8 cellular contexts compared by ENCODE assay signal in genomic region chr17:82752371-82753200, GRCh38. TPM values are rescaled to one million over a fixed set of nuclear protein-coding genes. Genes with fewer than 3 reads are reported as not detected.
DNase-seq lines count a peak whose midpoint lies in the region; ATAC-seq and TF ChIP-seq lines count a peak whose summit lies in the region.

No MANE protein-coding gene starts in this region.

- peak overlapping the region; percentile 74; the same call in 1 of the 2 replicates for H3K27ac ChIP-seq in ACC112 (ENCODE audit: low read depth, low read length)

- peak overlapping the region; percentile 78 to 88 (median 80) for H3K4me3 Mint-ChIP-seq in naive thymus-derived CD8-positive, alpha-beta T cell

- no peaks in the 10 kb centered on the region for H3K36me3 ChIP-seq in ACC112 (ENCODE audit: insufficient read depth, low read length)

- no peak for TF ChIP-seq CTCF in GM13977 (IDR thresholded peaks at IDR 0.05; ENCODE audit: extremely low read depth, insufficient read depth, missing control alignments)
- TF ChIP-seq CTCF in epithelial cell of esophagus (IDR thresholded peaks at IDR 0.05; ENCODE audit: insufficient read depth, low read depth, low read length, missing control alignments), result no peak

- H3K4me1 Mint-ChIP-seq in naive thymus-derived CD8-positive, alpha-beta T cell, result peaks cover 13 to 36% (median 30%) of the 10 kb centered on the region in 4 donors

- peaks cover 0 to 18% (median 0%) of the 10 kb centered on the region in 3 donors for H3K36me3 Mint-ChIP-seq in naive thymus-derived CD8-positive, alpha-beta T cell

- H3K27ac Mint-ChIP-seq in naive thymus-derived CD8-positive, alpha-beta T cell, result peak overlapping the region in 6 of 10 donors; percentile 38 to 65 (median 60)

- in situ Hi-C loops in GM13977 (cut with MboI; ENCODE audit: low pct_unique_long_range_greater_than_20kb, low sequenced_read_pairs, unreplicated experiment), result no loop called here

- H3K4me3 ChIP-seq in ACC112 (ENCODE audit: low read depth, low read length) (peak overlapping the region; percentile 88), epithelial cell of esophagus (ENCODE audit: low read length) (peak overlapping the region; percentile 74)

- H3K79me2 ChIP-seq in ACC112 (ENCODE audit: control insufficient read depth, insufficient read depth, low read length, unreplicated experiment), result peaks cover 35% of the 10 kb centered on the region

- peak; percentile 14 for ATAC-seq in HG03045 (IDR thresholded peaks at IDR 0.05; ENCODE audit: unreplicated experiment)
- peak in 1 of 2 donors; percentile 28 for ATAC-seq in naive thymus-derived CD8-positive, alpha-beta T cell

- H2AFZ ChIP-seq in ACC112 (ENCODE audit: low read length, unreplicated experiment), result peak overlapping the region; percentile 95

- no peaks in the 10 kb centered on the region for H3K27me3 ChIP-seq in ACC112 (ENCODE audit: insufficient read depth, low read length)

- POLR2A ChIA-PET in naive thymus-derived CD8-positive, alpha-beta T cell (lab: Charles Lee), result interaction anchor here (1.0 to 1.2 kb wide), 2 partner anchors 37 to 158 kb away, joined by 3 to 4 read pairs; no protein-coding TSS in a partner anchor

- no peaks in the 10 kb centered on the region for H3K4me1 ChIP-seq in ACC112 (ENCODE audit: control insufficient read depth, insufficient read depth, low read length, unreplicated experiment)

- peaks cover 0 to 6% (median 0%) of the 10 kb centered on the region in 9 donors for H3K9me3 Mint-ChIP-seq in naive thymus-derived CD8-positive, alpha-beta T cell

- DNase-seq in GM13977 (ENCODE audit: low spot score) (peak; percentile 60), SK-N-DZ (ENCODE audit: low spot score) (peak; percentile 42), epithelial cell of esophagus (ENCODE audit: low read depth) (peak; percentile 21), medulla oblongata (ENCODE audit: extremely low spot score) (no peak), hippocampal formation (lab: John Stamatoyannopoulos, UW) (no peak)
- DNase-seq in naive thymus-derived CD8-positive, alpha-beta T cell, result peak in 3 of 10 donors; percentile 7 to 55 (median 10)

- H3K27me3 Mint-ChIP-seq in naive thymus-derived CD8-positive, alpha-beta T cell, result no peaks in the 10 kb centered on the region

RNA-seq across cellular contexts. Expression of gene TBCD, which starts 0.7 kb away (rescaled TPM):
- 62.0 and 86.2 TPM in 2 replicates for polyA plus RNA-seq in SK-N-DZ (2014; cell fraction: cytosol; rRNA removed)
- 290 and 425 TPM in 2 replicates for polyA plus RNA-seq in SK-N-DZ (2014; cell fraction: nucleus; rRNA removed)
- total RNA-seq in naive thymus-derived CD8-positive, alpha-beta T cell, result 100 to 1,000 TPM; 155 to 170 TPM
- polyA plus RNA-seq in naive thymus-derived CD8-positive, alpha-beta T cell, result 10 to 100 TPM; 41.2 to 91.9 (median 53.9) TPM

RNA-seq across cellular contexts. Expression of gene FN3K, which starts 17.2 kb away (rescaled TPM):
- polyA plus RNA-seq in SK-N-DZ (2014; cell fraction: cytosol; rRNA removed), result 2.8 and 7.0 TPM in 2 replicates
- polyA plus RNA-seq in SK-N-DZ (2014; cell fraction: nucleus; rRNA removed), result 18.1 and 24.9 TPM in 2 replicates
- 10 to 100 TPM; 10.3 to 12.7 TPM for total RNA-seq in naive thymus-derived CD8-positive, alpha-beta T cell
- under 1 TPM; 0.40 to 0.88 (median 0.43) TPM for polyA plus RNA-seq in naive thymus-derived CD8-positive, alpha-beta T cell

RNA-seq across cellular contexts. Expression of gene FN3KRP, which starts 36.1 kb away (rescaled TPM):
- polyA plus RNA-seq in SK-N-DZ (2014; cell fraction: cytosol; rRNA removed), result 28.2 and 31.7 TPM in 2 replicates
- 31.0 and 45.5 TPM in 2 replicates for polyA plus RNA-seq in SK-N-DZ (2014; cell fraction: nucleus; rRNA removed)
- 10 to 100 TPM; 42.8 to 43.6 TPM for total RNA-seq in naive thymus-derived CD8-positive, alpha-beta T cell
- polyA plus RNA-seq in naive thymus-derived CD8-positive, alpha-beta T cell, result 10 to 100 TPM; 28.6 to 46.2 (median 33.9) TPM

RNA-seq across cellular contexts. Expression of gene RAB40B, which starts 54.1 kb away (rescaled TPM):
- polyA plus RNA-seq in SK-N-DZ (2014; cell fraction: cytosol; rRNA removed), result 27.1 and 27.9 TPM in 2 replicates
- polyA plus RNA-seq in SK-N-DZ (2014; cell fraction: nucleus; rRNA removed), result 28.9 and 34.3 TPM in 2 replicates
- 1 to 10 TPM; 5.0 to 6.1 TPM for total RNA-seq in naive thymus-derived CD8-positive, alpha-beta T cell
- polyA plus RNA-seq in naive thymus-derived CD8-positive, alpha-beta T cell, result 1 to 10 TPM; 1.4 to 2.7 (median 1.7) TPM

Comparison
In these comparisons a context has a peak if more than half of its experiments do, and no peak if none do; other contexts are left out.
1. DNase-seq: peak in GM13977 (single experiment), SK-N-DZ (single experiment) and epithelial cell of esophagus (single experiment); none in medulla oblongata (single experiment) and hippocampal formation (0 of 2).